ENCODE assay signal across 9 cellular contexts in genomic region chr2:202032841-202033316, GRCh38. TPM values are rescaled to one million over a fixed set of nuclear protein-coding genes. Genes with fewer than 3 reads are reported as not detected.
DNase-seq lines count a peak whose midpoint lies in the region; ATAC-seq and TF ChIP-seq lines count a peak whose summit lies in the region.
"Had no signal": no experiment of that assay in that cellular context is flagged by ENCODE, and none has a peak within 500 bp of the region (broad histone marks: within the 10 kb centered on the region; RNA-seq: fewer than 3 reads in every experiment).

No MANE protein-coding gene starts in this region.

- no peaks in the 10 kb centered on the region for H3K9me3 ChIP-seq in prostate gland

- intact Hi-C loops in left cardiac atrium (cut with DNase I): loop anchor here in 1 of 2 donors (10.0 kb wide), 2 partner anchors 142 to 148 kb away; no protein-coding TSS in a partner anchor
- intact Hi-C loops in prostate gland (cut with DNase I): loop anchor here (5.0 kb wide), 1 partner anchor 251 kb away; the partner anchor contains the start of gene ALS2

- peak overlapping the region; percentile 95 to 96 for H3K27ac ChIP-seq in prostate gland

- no peaks in the 10 kb centered on the region for H3K9me3 Mint-ChIP-seq in activated naive CD8-positive, alpha-beta T cell treated with anti-CD3 and anti-CD28 coated beads, Interleukin-2, amount 10 ng/mL, durations not matched to agents 7 days and 5 days

- H3K4me3 ChIP-seq in prostate gland: peak overlapping the region; percentile 63 to 77

- POLR2A ChIA-PET in activated naive CD8-positive, alpha-beta T cell treated with anti-CD3 and anti-CD28 coated beads, Interleukin-2, amount 10 ng/mL, durations not matched to agents 7 days and 5 days (lab: Charles Lee): no interaction called here

- no peak for TF ChIP-seq POLR2A in prostate gland (IDR thresholded peaks at IDR 0.05)

- no peaks in the 10 kb centered on the region for H3K27me3 ChIP-seq in prostate gland (replicated peaks; ENCODE audit: insufficient read depth)

- TF ChIP-seq CTCF in GM13976 (IDR thresholded peaks at IDR 0.05; ENCODE audit: borderline replicate concordance, control extremely low read depth, extremely low read depth, insufficient read depth, missing control alignments) (no peak), prostate gland (IDR thresholded peaks at IDR 0.05) (no peak)

- H3K4me3 Mint-ChIP-seq in activated naive CD8-positive, alpha-beta T cell treated with anti-CD3 and anti-CD28 coated beads, Interleukin-2, amount 10 ng/mL, durations not matched to agents 7 days and 5 days: peak overlapping the region; percentile 86

- DNase-seq in GM13976 (ENCODE audit: low spot score) (peak; percentile 64), RKO (ENCODE audit: low spot score) (peak; percentile 77), left cardiac atrium (peak; percentile 61), prostate gland (ENCODE audit: low spot score) (peak; percentile 50), NAMALWA (ENCODE audit: low spot score) (no peak)
- no peak for DNase-seq in activated naive CD8-positive, alpha-beta T cell treated with anti-CD3 and anti-CD28 coated beads, Interleukin-2, amount 10 ng/mL, durations not matched to agents 7 days and 5 days

- H3K4me1 ChIP-seq in prostate gland (replicated peaks): no peaks in the 10 kb centered on the region

- H3K27ac Mint-ChIP-seq in activated naive CD8-positive, alpha-beta T cell treated with anti-CD3 and anti-CD28 coated beads, Interleukin-2, amount 10 ng/mL, durations not matched to agents 7 days and 5 days: no peak overlapping the region

- ATAC-seq in HG03025 (IDR thresholded peaks at IDR 0.05; ENCODE audit: low FRiP score, unreplicated experiment) (peak; percentile 7), left cardiac atrium (peak; percentile 24 to 34), HG03139 (IDR thresholded peaks at IDR 0.05; ENCODE audit: unreplicated experiment) (no peak)
- peak; percentile 7 for ATAC-seq in activated naive CD8-positive, alpha-beta T cell treated with anti-CD3 and anti-CD28 coated beads, Interleukin-2, amount 10 ng/mL, durations not matched to agents 7 days and 5 days (ENCODE audit: low read depth)

- peaks cover 2% of the 10 kb centered on the region for H3K36me3 Mint-ChIP-seq in activated naive CD8-positive, alpha-beta T cell treated with anti-CD3 and anti-CD28 coated beads, Interleukin-2, amount 10 ng/mL, durations not matched to agents 7 days and 5 days

- WGBS in prostate gland: 0% methylated on average over 42 of the region's 42 CpGs

- in situ Hi-C loops in GM13976 (cut with MboI; ENCODE audit: low sequenced_read_pairs, unreplicated experiment): no loop called here

- H3K4me1 Mint-ChIP-seq in activated naive CD8-positive, alpha-beta T cell treated with anti-CD3 and anti-CD28 coated beads, Interleukin-2, amount 10 ng/mL, durations not matched to agents 7 days and 5 days: peaks cover 11% of the 10 kb centered on the region

- peaks cover 45% of the 10 kb centered on the region for H3K27me3 Mint-ChIP-seq in activated naive CD8-positive, alpha-beta T cell treated with anti-CD3 and anti-CD28 coated beads, Interleukin-2, amount 10 ng/mL, durations not matched to agents 7 days and 5 days

- H3K36me3 ChIP-seq in prostate gland: no peaks in the 10 kb centered on the region

RNA-seq across cellular contexts. Expression of gene FZD7, which starts 0.8 kb away (rescaled TPM):
- total RNA-seq in activated naive CD8-positive, alpha-beta T cell treated with anti-CD3 and anti-CD28 coated beads, Interleukin-2, amount 10 ng/mL, durations not matched to agents 7 days and 5 days: under 1 TPM; 0.44 to 0.82 TPM
- 10 to 100 TPM; 12.2 to 18.9 TPM for total RNA-seq in left cardiac atrium
- total RNA-seq in prostate gland: 10 to 100 TPM; 16.1 to 26.1 TPM

RNA-seq across cellular contexts. Expression of gene KIAA2012, which starts 40.2 kb away (rescaled TPM):
- not detected for total RNA-seq in activated naive CD8-positive, alpha-beta T cell treated with anti-CD3 and anti-CD28 coated beads, Interleukin-2, amount 10 ng/mL, durations not matched to agents 7 days and 5 days
- total RNA-seq in left cardiac atrium (not detected), prostate gland (under 1 TPM in 1 of 2 donors, not detected in 1; 0.74 TPM)
- total RNA-seq: activated CD8-positive, alpha-beta memory T cell treated with anti-CD3 and anti-CD28 coated beads for 36 hours had no signal

Comparison
In these comparisons a context has a peak if more than half of its experiments do, and no peak if none do; other contexts are left out.
1. DNase-seq: peak in GM13976 (single experiment), RKO (single experiment), left cardiac atrium (single experiment) and prostate gland (single experiment); none in activated naive CD8-positive, alpha-beta T cell treated with anti-CD3 and anti-CD28 coated beads, Interleukin-2, amount 10 ng/mL, durations not matched to agents 7 days and 5 days (single experiment) and NAMALWA (single experiment).
2. RNA of gene FZD7, which starts 0.8 kb away (total RNA-seq): 16.1 to 26.1 TPM in prostate gland and 12.2 to 18.9 TPM in left cardiac atrium; 0.44 to 0.82 TPM in activated naive CD8-positive, alpha-beta T cell treated with anti-CD3 and anti-CD28 coated beads, Interleukin-2, amount 10 ng/mL, durations not matched to agents 7 days and 5 days; every median in the first group is over 4 times any median in the second.